Comparison of ENCODE assay signal across 19 cellular contexts in the genomic region with DNA sequence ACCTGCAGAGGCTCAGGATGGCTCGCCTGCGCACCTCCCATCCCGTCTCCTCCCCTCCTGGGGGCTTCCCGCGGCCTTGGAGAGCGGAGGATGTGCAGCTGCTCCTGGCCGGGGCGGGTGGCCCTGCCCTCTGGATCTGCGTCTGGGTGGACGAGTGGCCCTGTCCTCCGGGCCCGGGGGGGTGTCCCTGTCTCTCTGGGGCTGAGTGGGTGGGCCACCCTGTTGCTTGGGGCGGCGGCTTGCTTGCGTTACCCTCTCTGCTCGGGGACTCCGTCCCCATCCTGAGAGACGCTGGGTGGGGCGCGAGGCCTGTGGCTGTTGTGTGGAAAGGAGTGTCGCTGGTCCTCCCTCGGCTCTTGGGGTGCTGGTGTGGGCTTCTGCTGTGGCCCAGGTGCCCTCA. TPM values are rescaled to one million over a fixed set of nuclear protein-coding genes. Genes with fewer than 3 reads are reported as not detected.
A peak's percentile ranks its signal among the peaks of the same experiment; 100 is the strongest.
DNase-seq lines count a peak whose midpoint lies in the region; ATAC-seq, FAIRE-seq and TF ChIP-seq lines count a peak whose summit lies in the region.
"Had no signal": no experiment of that assay in that cellular context is flagged by ENCODE, and none has a peak within 500 bp of the region (broad histone marks: within the 10 kb centered on the region; RNA-seq: fewer than 3 reads in every experiment).

No MANE protein-coding gene starts in this region.

- H3K27me3 ChIP-seq in BLaER1 = no peaks in the 10 kb centered on the region
- no peaks in the 10 kb centered on the region for H3K27me3 ChIP-seq in GM23338 (ENCODE audit: insufficient read depth)
- H3K27me3 ChIP-seq in astrocyte (ENCODE audit: insufficient read depth, low read length) = no peaks in the 10 kb centered on the region
- H3K27me3 ChIP-seq in neural progenitor cell = no peaks in the 10 kb centered on the region
- no peaks in the 10 kb centered on the region for H3K27me3 ChIP-seq in MM.1S (replicated peaks; ENCODE audit: insufficient read depth, low read length)

- ATAC-seq in GM23338 (no peak), GM18511 (IDR thresholded peaks at IDR 0.05; ENCODE audit: unreplicated experiment) (no peak), HG03139 (IDR thresholded peaks at IDR 0.05; ENCODE audit: unreplicated experiment) (no peak)

- H3K36me3 ChIP-seq in BLaER1 = peaks cover 94% of the 10 kb centered on the region
- no peaks in the 10 kb centered on the region; the same call in 1 of the 2 replicates for H3K36me3 ChIP-seq in GM23338 (ENCODE audit: insufficient read depth)
- H3K36me3 ChIP-seq in astrocyte (ENCODE audit: insufficient read depth, low read length) = peaks cover 4% of the 10 kb centered on the region
- H3K36me3 ChIP-seq in neural progenitor cell = no peaks in the 10 kb centered on the region
- peaks cover 4% of the 10 kb centered on the region; the same call in 1 of the 2 replicates for H3K36me3 ChIP-seq in MM.1S (replicated peaks; ENCODE audit: insufficient read depth, low read length)

- peaks cover 30% of the 10 kb centered on the region for H3K79me2 ChIP-seq in GM23338 (replicated peaks; ENCODE audit: insufficient read depth)
- peaks cover 81% of the 10 kb centered on the region for H3K79me2 ChIP-seq in astrocyte (ENCODE audit: insufficient read depth, low read length)
- H3K79me2 ChIP-seq in neural progenitor cell (ENCODE audit: low read depth) = peaks cover 13% of the 10 kb centered on the region
- peaks cover 93% of the 10 kb centered on the region for H3K79me2 ChIP-seq in MM.1S (ENCODE audit: low read length)

- peak overlapping the region; percentile 84 for H3K4me2 ChIP-seq in BLaER1
- no peak overlapping the region for H3K4me2 ChIP-seq in GM23338
- no peak overlapping the region for H3K4me2 ChIP-seq in astrocyte (ENCODE audit: low read length)
- no peak overlapping the region for H3K4me2 ChIP-seq in neural progenitor cell
- H3K4me2 ChIP-seq in MM.1S (ENCODE audit: low read depth, low read length) = no peak overlapping the region
- H3K4me2 ChIP-seq: PC-9 had no signal

- H4K20me1 ChIP-seq in BLaER1 (peaks cover 100% of the 10 kb centered on the region), GM23338 (replicated peaks; ENCODE audit: insufficient read depth) (no peaks in the 10 kb centered on the region; the same call in none of the 2 replicates), astrocyte (ENCODE audit: insufficient read depth, low read length) (peaks cover 74% of the 10 kb centered on the region), neural progenitor cell (ENCODE audit: low read depth) (peaks cover 48% of the 10 kb centered on the region), MM.1S (ENCODE audit: insufficient read depth, low read length) (peaks cover 26% of the 10 kb centered on the region)

- peaks cover 44% of the 10 kb centered on the region for H3K4me1 ChIP-seq in BLaER1
- H3K4me1 ChIP-seq in GM23338 (ENCODE audit: insufficient read depth) = no peaks in the 10 kb centered on the region
- peaks cover 9% of the 10 kb centered on the region for H3K4me1 ChIP-seq in astrocyte (ENCODE audit: insufficient read depth, low read length)
- H3K4me1 ChIP-seq in neural progenitor cell = peaks cover 6% of the 10 kb centered on the region
- no peaks in the 10 kb centered on the region for H3K4me1 ChIP-seq in MM.1S (ENCODE audit: low read length)

- no peak for TF ChIP-seq CTCF in GM23338 (conservative IDR thresholded peaks at IDR 0.05; ENCODE audit: low read depth in 2 of 2)
- no peak for TF ChIP-seq CTCF in astrocyte (IDR thresholded peaks at IDR 0.05; ENCODE audit: insufficient read depth, low read depth, low read length)
- no peak for TF ChIP-seq CTCF in neural progenitor cell (IDR thresholded peaks at IDR 0.05)
- no peak for TF ChIP-seq CTCF in MM.1S (IDR thresholded peaks at IDR 0.05; ENCODE audit: low read length)

- H3K9me3 ChIP-seq in BLaER1 (no peaks in the 10 kb centered on the region), astrocyte (ENCODE audit: insufficient read depth, low read depth, low read length) (no peaks in the 10 kb centered on the region), neural progenitor cell (ENCODE audit: low read depth) (no peaks in the 10 kb centered on the region), MM.1S (replicated peaks; ENCODE audit: insufficient read depth, low read length) (no peaks in the 10 kb centered on the region)

- H3K27ac ChIP-seq in BLaER1 (no peak overlapping the region), GM23338 (ENCODE audit: low read depth) (peak overlapping the region; percentile 74), astrocyte (ENCODE audit: low read depth, low read length) (no peak overlapping the region), neural progenitor cell (peak overlapping the region; percentile 80), MM.1S (ENCODE audit: low read length) (no peak overlapping the region)
- H3K27ac ChIP-seq: PC-9 had no signal

- H3K9ac ChIP-seq in BLaER1 (no peak overlapping the region), astrocyte (ENCODE audit: low read length) (no peak overlapping the region), neural progenitor cell (peak overlapping the region; percentile 32), MM.1S (ENCODE audit: low read length) (no peak overlapping the region)

- no peaks in the 10 kb centered on the region for H3K9me2 ChIP-seq in GM23338 (ENCODE audit: insufficient read depth)
- H3K9me2 ChIP-seq in MM.1S (replicated peaks; ENCODE audit: insufficient read depth, low read length) = no peaks in the 10 kb centered on the region

- no peak overlapping the region for H2AFZ ChIP-seq in GM23338
- no peak overlapping the region for H2AFZ ChIP-seq in astrocyte (ENCODE audit: low read depth, low read length)
- H2AFZ ChIP-seq in neural progenitor cell (replicated peaks) = no peak overlapping the region
- no peak overlapping the region for H2AFZ ChIP-seq in MM.1S (ENCODE audit: low read length)
- H2AFZ ChIP-seq: PC-9 had no signal

- H3K4me1 Mint-ChIP-seq in GM23338 = peaks cover 6% of the 10 kb centered on the region; the same call in 1 of the 3 replicates
- H3K4me1 Mint-ChIP-seq in astrocyte (ENCODE audit: low read depth, unreplicated experiment) = no peaks in the 10 kb centered on the region
- H3K4me1 Mint-ChIP-seq in neural progenitor cell = peaks cover 5% of the 10 kb centered on the region

- H3F3A ChIP-seq in GM23338 (replicated peaks; ENCODE audit: low read depth) (0 out of 2 replicates have a peak, but pooled peaks cover 6% of the 10 kb centered on the region), neural progenitor cell (ENCODE audit: low read depth) (peaks cover 6% of the 10 kb centered on the region), MM.1S (ENCODE audit: insufficient read depth, low read length) (no peaks in the 10 kb centered on the region)

- H3K36me3 Mint-ChIP-seq in GM23338 (ENCODE audit: low read depth) = peaks cover 28% of the 10 kb centered on the region
- peaks cover 15% of the 10 kb centered on the region for H3K36me3 Mint-ChIP-seq in astrocyte (ENCODE audit: low read depth, unreplicated experiment)
- H3K36me3 Mint-ChIP-seq in neural progenitor cell = peaks cover 11% of the 10 kb centered on the region

- no peak overlapping the region for H3K4me3 Mint-ChIP-seq in GM23338
- no peak overlapping the region for H3K4me3 Mint-ChIP-seq in astrocyte (ENCODE audit: unreplicated experiment)
- H3K4me3 Mint-ChIP-seq in neural progenitor cell = no peak overlapping the region
- H3K4me3 Mint-ChIP-seq: CD4-positive, alpha-beta memory T cell had no signal

- H3K9me3 Mint-ChIP-seq in GM23338 (no peaks in the 10 kb centered on the region; the same call in 2 of the 3 replicates), astrocyte (ENCODE audit: unreplicated experiment) (no peaks in the 10 kb centered on the region), neural progenitor cell (no peaks in the 10 kb centered on the region)
- H3K9me3 Mint-ChIP-seq: CD4-positive, alpha-beta memory T cell had no signal

- H3K27me3 Mint-ChIP-seq in GM23338 (ENCODE audit: insufficient read depth, low read depth, poor library complexity) = peaks cover 5% of the 10 kb centered on the region
- H3K27me3 Mint-ChIP-seq in astrocyte (ENCODE audit: low read depth, unreplicated experiment) = no peaks in the 10 kb centered on the region
- peaks cover 7% of the 10 kb centered on the region for H3K27me3 Mint-ChIP-seq in neural progenitor cell (ENCODE audit: insufficient read depth, low read depth)
- H3K27me3 Mint-ChIP-seq: CD4-positive, alpha-beta memory T cell had no signal

- DNase-seq in GM23338 (ENCODE audit: low spot score) (no peak), astrocyte (ENCODE audit: low read depth) (no peak), neural progenitor cell (ENCODE audit: low spot score) (no peak), MM.1S (no peak)
- DNase-seq: C1 segment of cervical spinal cord; CD4-positive, alpha-beta memory T cell; COR-L47; KBM-7; NCI-H2029; NCI-H526 treated with DMSO at 0.1 percent for 48 hours; PC-9; SHP77 had no signal

- H3K27ac Mint-ChIP-seq in GM23338 (peak overlapping the region; percentile 73), astrocyte (ENCODE audit: unreplicated experiment) (peak overlapping the region; percentile 34), neural progenitor cell (no peak overlapping the region)

- FAIRE-seq in astrocyte (lab: Jason Lieb, UNC) = no peak
- FAIRE-seq: A204.1, G401.6, H1 had no signal

- H3K4me3 ChIP-seq in BLaER1 (no peak overlapping the region), GM23338 (no peak overlapping the region), astrocyte (ENCODE audit: insufficient read depth, low read depth, low read length) (no peak overlapping the region), neural progenitor cell (no peak overlapping the region), MM.1S (ENCODE audit: low read length) (no peak overlapping the region)
- H3K4me3 ChIP-seq: PC-9 had no signal

RNA-seq across cellular contexts. Expression of gene DOT1L, which starts 34.6 kb away (rescaled TPM):
- 23.4 and 40.6 TPM in 2 replicates for total RNA-seq in GM23338 (2014; rRNA removed; shearing (Covaris generic))
- 25.5 and 31.0 TPM in 2 replicates for polyA plus RNA-seq in GM23338 (2016; fragmentation: Nextera tagmentation; extraction: Ambion mirVana)
- total RNA-seq in astrocyte (21.7 and 25.6 TPM in 2 replicates), neural progenitor cell (ENCODE audit: low replicate concordance) (8.9 and 21.1 TPM in 2 replicates)

RNA-seq across cellular contexts. Expression of gene PLEKHJ1, which starts 37.8 kb away (rescaled TPM):
- 175 and 210 TPM in 2 replicates for total RNA-seq in GM23338 (2014; rRNA removed; shearing (Covaris generic))
- polyA plus RNA-seq in GM23338 (2016; fragmentation: Nextera tagmentation; extraction: Ambion mirVana) = 142 and 146 TPM in 2 replicates
- total RNA-seq in astrocyte (69.9 and 78.3 TPM in 2 replicates), neural progenitor cell (ENCODE audit: low replicate concordance) (77.6 and 145 TPM in 2 replicates)

RNA-seq across cellular contexts. Expression of gene SF3A2, which starts 38.3 kb away (rescaled TPM):
- total RNA-seq in GM23338 (2014; rRNA removed; shearing (Covaris generic)) = 79.1 and 128 TPM in 2 replicates
- polyA plus RNA-seq in GM23338 (2016; fragmentation: Nextera tagmentation; extraction: Ambion mirVana) = 67.7 and 76.0 TPM in 2 replicates
- total RNA-seq in astrocyte (76.6 and 83.2 TPM in 2 replicates), neural progenitor cell (ENCODE audit: low replicate concordance) (14.4 and 50.7 TPM in 2 replicates)

RNA-seq across cellular contexts. Expression of gene AP3D1, which starts 47.0 kb away (rescaled TPM):
- total RNA-seq in GM23338 (2014; rRNA removed; shearing (Covaris generic)) = 205 and 236 TPM in 2 replicates
- 101 and 117 TPM in 2 replicates for polyA plus RNA-seq in GM23338 (2016; fragmentation: Nextera tagmentation; extraction: Ambion mirVana)
- total RNA-seq in astrocyte (162 and 167 TPM in 2 replicates), neural progenitor cell (ENCODE audit: low replicate concordance) (50.9 and 93.7 TPM in 2 replicates)

RNA-seq across cellular contexts. Expression of gene AMH, which starts 50.8 kb away (rescaled TPM):
- 2.6 and 6.8 TPM in 2 replicates for total RNA-seq in GM23338 (2014; rRNA removed; shearing (Covaris generic))
- 1.4 and 1.9 TPM in 2 replicates for polyA plus RNA-seq in GM23338 (2016; fragmentation: Nextera tagmentation; extraction: Ambion mirVana)
- 3.5 and 4.6 TPM in 2 replicates for total RNA-seq in astrocyte
- total RNA-seq in neural progenitor cell (ENCODE audit: low replicate concordance) = 3.5 and 22.4 TPM in 2 replicates
- polyA plus RNA-seq: AG04450; CD4-positive, alpha-beta memory T cell had no signal

Comparison
In these comparisons a context has a peak if more than half of its experiments do, and no peak if none do; other contexts are left out.
1. H3K27ac ChIP-seq: peak in GM23338 (single experiment) and neural progenitor cell (single experiment); none in BLaER1 (single experiment), astrocyte (single experiment) and MM.1S (single experiment).